ENCODE assay signal across 9 cellular contexts in genomic region chr14:22505751-22506710, GRCh38.
DNase-seq lines count a peak whose midpoint lies in the region; ATAC-seq and TF ChIP-seq lines count a peak whose summit lies in the region.
"Had no signal": no experiment of that assay in that cellular context is flagged by ENCODE, and none has a peak within 500 bp of the region (broad histone marks: within the 10 kb centered on the region; RNA-seq: fewer than 3 reads in every experiment).

No MANE protein-coding gene starts in this region.

- H3K9me3 Mint-ChIP-seq in Caco-2 (ENCODE audit: unreplicated experiment): no peaks in the 10 kb centered on the region

- no peaks in the 10 kb centered on the region for H3K27me3 ChIP-seq in GM06990 (replicated peaks; ENCODE audit: control insufficient read depth, insufficient read depth, low read length)
- no peaks in the 10 kb centered on the region for H3K27me3 ChIP-seq in WERI-Rb-1 (ENCODE audit: insufficient read depth, low read depth, severe bottlenecking)
- no peaks in the 10 kb centered on the region for H3K27me3 ChIP-seq in Caco-2 (replicated peaks; ENCODE audit: control insufficient read depth, insufficient read depth, low read length)

- BruUV-seq in Caco-2 (replicated peaks; lab: Mats Ljungman, UMichigan): no TSS peak

- no peak overlapping the region for H3K4me3 Mint-ChIP-seq in Caco-2 (ENCODE audit: unreplicated experiment)

- H3K4me3 ChIP-seq in GM06990 (replicated peaks; ENCODE audit: low read depth, low read length) (peak overlapping the region; percentile 52), SK-N-MC (no peak overlapping the region), mucosa of descending colon (no peak overlapping the region), WERI-Rb-1 (ENCODE audit: low read depth, low read length) (no peak overlapping the region), Caco-2 (ENCODE audit: low read depth, low read length) (no peak overlapping the region)

- H3K9ac ChIP-seq in SK-N-MC (ENCODE audit: insufficient read length): no peak overlapping the region

- POLR2A ChIA-PET in Caco-2 (lab: Charles Lee): no interaction called here

- peak; percentile 68 for DNase-seq in GM06990 (ENCODE audit: extremely low read depth, insufficient read length)
- DNase-seq in SK-N-MC (ENCODE audit: low read depth, low spot score): no peak
- DNase-seq in mucosa of descending colon: no peak
- no peak for DNase-seq in WERI-Rb-1
- no peak for DNase-seq in COLO668 (lab: John Stamatoyannopoulos, UW; ENCODE audit: unreplicated experiment)
- DNase-seq in Caco-2: no peak
- DNase-seq: effector CD4-positive, alpha-beta T cell; NCI-H510A treated with DMSO at 0.1 percent for 48 hours had no signal

- H3K36me3 ChIP-seq in GM06990 (ENCODE audit: control insufficient read depth, insufficient read depth, low read length) (peaks cover 1% of the 10 kb centered on the region), SK-N-MC (ENCODE audit: insufficient read depth, low read length) (no peaks in the 10 kb centered on the region), mucosa of descending colon (ENCODE audit: low read depth) (no peaks in the 10 kb centered on the region), WERI-Rb-1 (no peaks in the 10 kb centered on the region), Caco-2 (ENCODE audit: control insufficient read depth, insufficient read depth, low read length) (no peaks in the 10 kb centered on the region)

- H3K4me1 ChIP-seq in mucosa of descending colon (ENCODE audit: low read depth) (no peaks in the 10 kb centered on the region), Caco-2 (peaks cover 16% of the 10 kb centered on the region)

- H3K27ac ChIP-seq in SK-N-MC: peak overlapping the region; percentile 8; the same call in 1 of the 2 replicates
- no peak overlapping the region for H3K27ac ChIP-seq in WERI-Rb-1

- no peak overlapping the region for H3K27ac Mint-ChIP-seq in Caco-2 (ENCODE audit: unreplicated experiment)

- no peaks in the 10 kb centered on the region for H3K36me3 Mint-ChIP-seq in Caco-2 (ENCODE audit: insufficient read depth, unreplicated experiment)

- intact Hi-C loops in mucosa of descending colon (cut with DNase I, micrococcal nuclease): no loop called here
- intact Hi-C loops in Caco-2 (cut with micrococcal nuclease; ENCODE audit: unreplicated experiment): no loop called here

- peaks cover 15% of the 10 kb centered on the region for H3K4me1 Mint-ChIP-seq in Caco-2 (ENCODE audit: low read depth, unreplicated experiment)

- CTCF ChIA-PET in Caco-2 (lab: Charles Lee): interaction anchor here (0.6 to 1.3 kb wide), 2 partner anchors 9 to 280 kb away, joined by 3 to 4 read pairs; no protein-coding TSS in a partner anchor

- ATAC-seq in GM19328 (IDR thresholded peaks at IDR 0.05; ENCODE audit: unreplicated experiment) (peak; percentile 47), mucosa of descending colon (peak; percentile 25)

- no peak for TF ChIP-seq CTCF in GM06990 (IDR thresholded peaks at IDR 0.05; ENCODE audit: insufficient read depth, low read length, poor library complexity, severe bottlenecking)
- no peak for TF ChIP-seq CTCF in mucosa of descending colon (IDR thresholded peaks at IDR 0.05)
- TF ChIP-seq CTCF in WERI-Rb-1 (IDR thresholded peaks at IDR 0.05; ENCODE audit: low read depth, low read length): no peak
- TF ChIP-seq CTCF in Caco-2 (IDR thresholded peaks at IDR 0.05; ENCODE audit: insufficient read depth in 1 of 2, low read depth in 1 of 2, low read length in 1 of 2, severe bottlenecking in 1 of 2, unreplicated experiment in 1 of 2): no peak

- H3K27me3 Mint-ChIP-seq in Caco-2 (ENCODE audit: insufficient read depth, unreplicated experiment): no peaks in the 10 kb centered on the region

- H3K9me3 ChIP-seq in SK-N-MC (ENCODE audit: low read depth, low read length) (no peaks in the 10 kb centered on the region), mucosa of descending colon (no peaks in the 10 kb centered on the region), WERI-Rb-1 (ENCODE audit: severe bottlenecking) (no peaks in the 10 kb centered on the region), Caco-2 (no peaks in the 10 kb centered on the region)
